23 cellular contexts compared by ENCODE assay signal in the genomic region with DNA sequence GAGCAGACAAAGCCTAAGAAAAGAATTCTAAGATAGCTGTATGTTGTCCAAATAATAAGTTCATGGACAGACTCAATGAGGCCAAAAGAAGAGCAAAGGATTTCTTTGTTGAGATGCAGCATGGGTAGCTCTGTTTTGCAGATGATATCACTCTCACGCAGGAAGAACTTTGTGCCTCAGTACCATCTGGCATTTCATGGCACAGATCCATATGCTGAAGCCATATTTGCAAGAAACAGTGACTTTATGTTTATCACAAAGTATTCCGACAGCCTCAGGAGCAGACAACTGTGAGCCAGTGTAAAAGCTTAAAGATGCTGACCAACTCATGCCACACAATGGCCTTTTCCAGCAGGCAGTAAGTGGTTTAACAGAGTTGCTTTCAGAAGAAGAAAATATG. TPM values are rescaled to one million over a fixed set of nuclear protein-coding genes. Genes with fewer than 3 reads are reported as not detected.
"Had no signal": no experiment of that assay in that cellular context is flagged by ENCODE, and none has a peak within 500 bp of the region (broad histone marks: within the 10 kb centered on the region; RNA-seq: fewer than 3 reads in every experiment).

No MANE protein-coding gene starts in this region.

- FAIRE-seq: endometrium, kidney had no signal

- DNase-seq: effector memory CD4-positive, alpha-beta T cell; immature natural killer cell; kidney; left cardiac atrium; left ventricle myocardium superior; mesenchymal stem cell; midbrain; naive B cell; nephron progenitor cell; sigmoid colon; stimulated activated CD4-positive, alpha-beta T cell treated with anti-CD3 and anti-CD28 coated beads, Interleukin-2, amount 100 ng/mL, for 24 hours; stimulated activated naive CD4-positive, alpha-beta T cell treated with Interleukin-2 at 50 U/mL for 16 hours; thyroid gland; uterus had no signal

- H3K4me3 Mint-ChIP-seq: immature natural killer cell, naive B cell, nephron progenitor cell, type B pancreatic cell had no signal

- H3K27me3 ChIP-seq: neutrophil, right atrium auricular region, sigmoid colon, suprapubic skin, thyroid gland, uterus had no signal

- H3K36me3 Mint-ChIP-seq: immature natural killer cell, naive B cell, type B pancreatic cell had no signal

- H3K27ac Mint-ChIP-seq: immature natural killer cell, naive B cell, nephron progenitor cell, type B pancreatic cell had no signal

- H3K27ac ChIP-seq: neutrophil, right atrium auricular region, sigmoid colon, skin epidermis, suprapubic skin, thyroid gland, uterus had no signal

- H3K4me3 ChIP-seq: lung, right atrium auricular region, sigmoid colon, skin epidermis, suprapubic skin, thyroid gland, uterus had no signal

- H3K36me3 ChIP-seq: neutrophil, right atrium auricular region, sigmoid colon, suprapubic skin, thyroid gland, uterus had no signal

- H3K4me1 ChIP-seq: right atrium auricular region, sigmoid colon, suprapubic skin, thyroid gland, uterus had no signal

- H3K27me3 Mint-ChIP-seq: naive B cell, type B pancreatic cell had no signal

- ATAC-seq: esophagus mucosa, left cardiac atrium, left ventricle myocardium superior had no signal

- H3K9me3 ChIP-seq: neutrophil, right atrium auricular region, sigmoid colon, suprapubic skin, thyroid gland, uterus had no signal

- H3K9me3 Mint-ChIP-seq: nephron progenitor cell, type B pancreatic cell had no signal

- H3K4me1 Mint-ChIP-seq: immature natural killer cell, naive B cell, nephron progenitor cell had no signal

RNA-seq across cellular contexts. Expression of gene RNF148, which starts 45.5 kb away (rescaled TPM):
- total RNA-seq: esophagus mucosa, osteocyte had no signal

RNA-seq across cellular contexts. Expression of gene RNF133, which starts 49.3 kb away (rescaled TPM):
- total RNA-seq: osteocyte had no signal
